ENCODE assay signal across 12 cellular contexts in genomic region chr12:92041742-92042141, GRCh38.
DNase-seq lines count a peak whose midpoint lies in the region; ATAC-seq and TF ChIP-seq lines count a peak whose summit lies in the region.
"Had no signal": no experiment of that assay in that cellular context is flagged by ENCODE, and none has a peak within 500 bp of the region (broad histone marks: within the 10 kb centered on the region; RNA-seq: fewer than 3 reads in every experiment).

No MANE protein-coding gene starts in this region.

- no peaks in the 10 kb centered on the region for H4K20me1 ChIP-seq in PC-9 (ENCODE audit: insufficient read depth)

- POLR2A ChIA-PET in activated CD8-positive, alpha-beta T cell treated with anti-CD3 and anti-CD28 coated beads, Interleukin-2, amount 10 ng/mL, durations not matched to agents 7 days and 5 days (lab: Charles Lee): interaction anchor here (0.6 to 1.6 kb wide), 6 partner anchors 11 to 103 kb away, joined by 3 to 7 read pairs (median 3); no protein-coding TSS in a partner anchor
- POLR2A ChIA-PET in PC-9 (lab: Charles Lee; ENCODE audit: unreplicated experiment): no interaction called here

- peaks cover 99% of the 10 kb centered on the region for H3K4me1 Mint-ChIP-seq in activated T-cell treated with anti-CD3 and anti-CD28 coated beads, Interleukin-2, amount 50 U/mL, for 72 hours (ENCODE audit: low read depth)
- peaks cover 57% of the 10 kb centered on the region for H3K4me1 Mint-ChIP-seq in activated CD8-positive, alpha-beta T cell treated with anti-CD3 and anti-CD28 coated beads, Interleukin-2, amount 10 ng/mL, durations not matched to agents 7 days and 5 days (ENCODE audit: low read depth)

- no peak for TF ChIP-seq CTCF in PC-9 (conservative IDR thresholded peaks at IDR 0.05)

- H3K27me3 ChIP-seq in mesendoderm (ENCODE audit: insufficient read depth, low read length, poor library complexity): no peaks in the 10 kb centered on the region
- H3K27me3 ChIP-seq in PC-9 (ENCODE audit: insufficient read depth, low read depth): no peaks in the 10 kb centered on the region

- H3K79me1 ChIP-seq in mesendoderm (ENCODE audit: low read length): no peaks in the 10 kb centered on the region

- H3K4me2 ChIP-seq in mesendoderm (ENCODE audit: low read length): no peak overlapping the region
- no peak overlapping the region for H3K4me2 ChIP-seq in PC-9

- no peaks in the 10 kb centered on the region for H3K9me2 ChIP-seq in PC-9 (ENCODE audit: insufficient read depth)

- H3K56ac ChIP-seq in mesendoderm (ENCODE audit: low read length): no peak overlapping the region

- BruUV-seq in PC-9 (replicated peaks; lab: Mats Ljungman, UMichigan): no TSS peak

- peak; percentile 56 to 58 for ATAC-seq in activated T-cell treated with anti-CD3 and anti-CD28 coated beads, Interleukin-2, amount 50 U/mL, for 72 hours (replicated peaks in 1 of 2)
- ATAC-seq in HG03342 (IDR thresholded peaks at IDR 0.05; ENCODE audit: unreplicated experiment) (peak; percentile 47), HG03045 (IDR thresholded peaks at IDR 0.05; ENCODE audit: unreplicated experiment) (no peak)
- ATAC-seq in activated CD8-positive, alpha-beta T cell treated with anti-CD3 and anti-CD28 coated beads, Interleukin-2, amount 10 ng/mL, durations not matched to agents 7 days and 5 days: peak; percentile 59

- no peaks in the 10 kb centered on the region for H3K9me3 ChIP-seq in PC-9 (ENCODE audit: insufficient read depth, low read depth)

- no peak for DNase-seq in activated T-cell treated with anti-CD3 and anti-CD28 coated beads, Interleukin-2, amount 50 U/mL, for 72 hours
- DNase-seq in activated T-cell treated with anti-CD3 and anti-CD28 coated beads, Interleukin-2, amount 50 U/mL, for 48 hours: no peak
- DNase-seq in activated CD8-positive, alpha-beta T cell treated with anti-CD3 and anti-CD28 coated beads, Interleukin-2, amount 10 ng/mL, durations not matched to agents 7 days and 5 days: peak; percentile 45
- DNase-seq in mesendoderm: peak; percentile 34
- DNase-seq in PC-9: no peak
- no peak for DNase-seq in GF-D8 (lab: John Stamatoyannopoulos, UW)
- DNase-seq: H7; NCI-H1417 treated with DMSO at 0.1 percent for 48 hours; NK-92 treated with Interleukin-12 subunit alpha and Interleukin-12 subunit beta, amount 100 ng/mL, for 24 hours had no signal

- intact Hi-C loops in PC-9 (cut with micrococcal nuclease; ENCODE audit: unreplicated experiment): no loop called here

- H3K4me3 ChIP-seq in mesendoderm (ENCODE audit: low read length) (no peak overlapping the region), PC-9 (no peak overlapping the region)

- H2AFZ ChIP-seq in PC-9: no peak overlapping the region

- H3K18ac ChIP-seq in mesendoderm (ENCODE audit: low read length): no peak overlapping the region

- CTCF ChIA-PET in activated CD8-positive, alpha-beta T cell treated with anti-CD3 and anti-CD28 coated beads, Interleukin-2, amount 10 ng/mL, durations not matched to agents 7 days and 5 days (lab: Charles Lee): interaction anchor here (0.8 to 3.2 kb wide), 11 partner anchors 9 to 230 kb away, joined by 3 to 14 read pairs (median 5); no protein-coding TSS in a partner anchor
- CTCF ChIA-PET in PC-9 (lab: Charles Lee): no interaction called here

- no peak overlapping the region for H2AK5ac ChIP-seq in mesendoderm (ENCODE audit: low read length)

- no peak overlapping the region for H2BK5ac ChIP-seq in mesendoderm (ENCODE audit: low read length)

- peak overlapping the region; percentile 0 to 27 for H3K4me3 Mint-ChIP-seq in activated T-cell treated with anti-CD3 and anti-CD28 coated beads, Interleukin-2, amount 50 U/mL, for 72 hours
- no peak overlapping the region for H3K4me3 Mint-ChIP-seq in activated CD8-positive, alpha-beta T cell treated with anti-CD3 and anti-CD28 coated beads, Interleukin-2, amount 10 ng/mL, durations not matched to agents 7 days and 5 days
- H3K4me3 Mint-ChIP-seq: stimulated activated naive CD8-positive, alpha-beta T cell treated with anti-CD3 and anti-CD28 coated beads, Interleukin-15, Interleukin-2, amounts not matched to agents 100 ng/mL and 50 ng/mL, for 24 hours had no signal

- H3K79me2 ChIP-seq in mesendoderm (ENCODE audit: control insufficient read depth, insufficient read depth, low read length) (no peaks in the 10 kb centered on the region), PC-9 (ENCODE audit: low read depth) (no peaks in the 10 kb centered on the region)

- H4K5ac ChIP-seq in mesendoderm (ENCODE audit: low read length): no peak overlapping the region

- no peaks in the 10 kb centered on the region for H3K9me3 Mint-ChIP-seq in activated T-cell treated with anti-CD3 and anti-CD28 coated beads, Interleukin-2, amount 50 U/mL, for 72 hours
- no peaks in the 10 kb centered on the region for H3K9me3 Mint-ChIP-seq in activated CD8-positive, alpha-beta T cell treated with anti-CD3 and anti-CD28 coated beads, Interleukin-2, amount 10 ng/mL, durations not matched to agents 7 days and 5 days (ENCODE audit: insufficient read depth)
- H3K9me3 Mint-ChIP-seq: stimulated activated naive CD8-positive, alpha-beta T cell treated with anti-CD3 and anti-CD28 coated beads, Interleukin-15, Interleukin-2, amounts not matched to agents 100 ng/mL and 50 ng/mL, for 24 hours had no signal

- H3K4me1 ChIP-seq in mesendoderm (ENCODE audit: control insufficient read depth, low read depth, low read length) (no peaks in the 10 kb centered on the region), PC-9 (replicated peaks; ENCODE audit: insufficient read depth) (no peaks in the 10 kb centered on the region)

- H4K8ac ChIP-seq in mesendoderm (ENCODE audit: low read depth, low read length): no peak overlapping the region

- H3K23ac ChIP-seq in mesendoderm (ENCODE audit: low read length): no peak overlapping the region

- H3K27me3 Mint-ChIP-seq in activated T-cell treated with anti-CD3 and anti-CD28 coated beads, Interleukin-2, amount 50 U/mL, for 72 hours (ENCODE audit: low read depth): no peaks in the 10 kb centered on the region
- H3K27me3 Mint-ChIP-seq in activated CD8-positive, alpha-beta T cell treated with anti-CD3 and anti-CD28 coated beads, Interleukin-2, amount 10 ng/mL, durations not matched to agents 7 days and 5 days (ENCODE audit: low read depth): no peaks in the 10 kb centered on the region
- H3K27me3 Mint-ChIP-seq: stimulated activated naive CD8-positive, alpha-beta T cell treated with anti-CD3 and anti-CD28 coated beads, Interleukin-15, Interleukin-2, amounts not matched to agents 100 ng/mL and 50 ng/mL, for 24 hours had no signal

- H2BK15ac ChIP-seq in mesendoderm (replicated peaks; ENCODE audit: low read depth): no peak overlapping the region

- no CpG with 5 or more reads among the region's 1 CpG for WGBS in mesendoderm (ENCODE audit: extremely low coverage, insufficient coverage, low lambda C conversion rate)

- peak overlapping the region; percentile 78 for H3K27ac Mint-ChIP-seq in activated T-cell treated with anti-CD3 and anti-CD28 coated beads, Interleukin-2, amount 50 U/mL, for 72 hours
- H3K27ac Mint-ChIP-seq in activated CD8-positive, alpha-beta T cell treated with anti-CD3 and anti-CD28 coated beads, Interleukin-2, amount 10 ng/mL, durations not matched to agents 7 days and 5 days: peak overlapping the region; percentile 74
- H3K27ac Mint-ChIP-seq: stimulated activated naive CD8-positive, alpha-beta T cell treated with anti-CD3 and anti-CD28 coated beads, Interleukin-15, Interleukin-2, amounts not matched to agents 100 ng/mL and 50 ng/mL, for 24 hours had no signal

- no peaks in the 10 kb centered on the region for H3K36me3 ChIP-seq in mesendoderm (ENCODE audit: control insufficient read depth, insufficient read depth, low read length)
- no peaks in the 10 kb centered on the region for H3K36me3 ChIP-seq in PC-9 (ENCODE audit: low read depth)

- no peak overlapping the region for H3K27ac ChIP-seq in mesendoderm (ENCODE audit: low read depth, low read length)
- H3K27ac ChIP-seq in PC-9: no peak overlapping the region

- H3K36me3 Mint-ChIP-seq in activated T-cell treated with anti-CD3 and anti-CD28 coated beads, Interleukin-2, amount 50 U/mL, for 72 hours (ENCODE audit: insufficient read depth in 2 of 2): peaks cover 0 to 5% of the 10 kb centered on the region in 2 donors
- peaks cover 2% of the 10 kb centered on the region for H3K36me3 Mint-ChIP-seq in activated CD8-positive, alpha-beta T cell treated with anti-CD3 and anti-CD28 coated beads, Interleukin-2, amount 10 ng/mL, durations not matched to agents 7 days and 5 days (ENCODE audit: low read depth)

- H3K9ac ChIP-seq in mesendoderm (ENCODE audit: low read length): no peak overlapping the region

- no peak overlapping the region for H2BK120ac ChIP-seq in mesendoderm (ENCODE audit: low read depth, low read length)

- no peak overlapping the region for H3K4ac ChIP-seq in mesendoderm (ENCODE audit: low read depth, low read length)

- H3F3A ChIP-seq in PC-9 (ENCODE audit: insufficient read depth, low read depth): no peaks in the 10 kb centered on the region

Comparison
In these comparisons a context has a peak if more than half of its experiments do, and no peak if none do; other contexts are left out.
1. DNase-seq: peak in activated CD8-positive, alpha-beta T cell treated with anti-CD3 and anti-CD28 coated beads, Interleukin-2, amount 10 ng/mL, durations not matched to agents 7 days and 5 days (single experiment) and mesendoderm (single experiment); none in activated T-cell treated with anti-CD3 and anti-CD28 coated beads, Interleukin-2, amount 50 U/mL, for 72 hours (0 of 2), activated T-cell treated with anti-CD3 and anti-CD28 coated beads, Interleukin-2, amount 50 U/mL, for 48 hours (0 of 2), PC-9 (0 of 2) and GF-D8 (single experiment).